9 cellular contexts compared by ENCODE assay signal in genomic region chr1:103525607-103526507, GRCh38. TPM values are rescaled to one million over a fixed set of nuclear protein-coding genes. Genes with fewer than 3 reads are reported as not detected.
A peak's percentile ranks its signal among the peaks of the same experiment; 100 is the strongest.
DNase-seq lines count a peak whose midpoint lies in the region; ATAC-seq, FAIRE-seq and TF ChIP-seq lines count a peak whose summit lies in the region.
"Had no signal": no experiment of that assay in that cellular context is flagged by ENCODE, and none has a peak within 500 bp of the region (broad histone marks: within the 10 kb centered on the region; RNA-seq: fewer than 3 reads in every experiment).

RNPC3 (plus strand) TSS chr1:103525699; CDS start chr1:103526071, 372 bp downstream.

- peak within 1 kb of the TSS; percentile 87 for H3K9ac ChIP-seq in keratinocyte (ENCODE audit: control insufficient read depth, extremely low read depth, insufficient read depth, low read length)

- TF ChIP-seq CTCF in AG09309 (IDR thresholded peaks at IDR 0.05; ENCODE audit: control insufficient read depth, insufficient read depth, low read depth, low read length, missing control alignments) (no peak), keratinocyte (optimal IDR thresholded peaks at IDR 0.05 in 1 of 3, IDR thresholded peaks at IDR 0.05 in 1 of 3, conservative IDR thresholded peaks at IDR 0.05 in 1 of 3; ENCODE audit: extremely low read depth in 1 of 3, insufficient read depth in 2 of 3, low read length in 3 of 3) (no peak)

- H3K4me2 ChIP-seq in keratinocyte (ENCODE audit: control insufficient read depth, extremely low read depth, insufficient read depth, low read depth, low read length) = peak within 1 kb of the TSS; percentile 83

- DNase-seq in AG09309 (ENCODE audit: low read depth) (peak; percentile 67), NCI-H446 (lab: John Stamatoyannopoulos, UW) (peak; percentile 98), cerebellar cortex (ENCODE audit: low spot score) (peak; percentile 93), keratinocyte (ENCODE audit: low read depth, low spot score) (no peak)
- peak; percentile 75 to 78 for DNase-seq in stimulated activated CD4-positive, alpha-beta T cell treated with anti-CD3 and anti-CD28 coated beads, Interleukin-15, amount 100 ng/mL, for 1 hour (ENCODE audit: low read depth in 1 of 2, low spot score in 1 of 2)

- peaks cover 0 to 5% of the 10 kb centered on the region in 2 experiments for H3K36me3 ChIP-seq in keratinocyte (ENCODE audit: control insufficient read depth in 2 of 2, extremely low read depth in 1 of 2, insufficient read depth in 2 of 2, low read length in 2 of 2)

- peaks cover 12% of the 10 kb centered on the region for H3K4me1 ChIP-seq in keratinocyte (ENCODE audit: control insufficient read depth, extremely low read depth, insufficient read depth, low read length)

- H3K9me3 ChIP-seq in keratinocyte (ENCODE audit: control insufficient read depth, low read depth, low read length) = no peaks in the 10 kb centered on the region

- peak within 1 kb of the TSS; percentile 99 for H3K4me3 ChIP-seq in AG09309 (ENCODE audit: control insufficient read depth, low read depth, low read length)
- peak within 1 kb of the TSS; percentile 73 to 90 (median 78) for H3K4me3 ChIP-seq in keratinocyte (ENCODE audit: control insufficient read depth in 2 of 3, extremely low read depth in 1 of 3, insufficient read depth in 2 of 3, low read depth in 1 of 3, low read length in 3 of 3)

- peak within 1 kb of the TSS; percentile 98 for H2AFZ ChIP-seq in keratinocyte (ENCODE audit: control insufficient read depth, low read length)

- FAIRE-seq in keratinocyte (lab: Jason Lieb, UNC) = no peak
- FAIRE-seq: TTC549 had no signal

- ATAC-seq in GM19025 (IDR thresholded peaks at IDR 0.05; ENCODE audit: low read depth, unreplicated experiment) (peak; percentile 76), HG03342 (IDR thresholded peaks at IDR 0.05; ENCODE audit: unreplicated experiment) (peak; percentile 70)
- peak; percentile 31 to 46 for ATAC-seq in activated CD4-positive, CD25-positive, alpha-beta regulatory T cell treated with anti-CD3 and anti-CD28 coated beads, Interleukin-2, amount 50 U/mL, for 24 hours

- dilution Hi-C loops in keratinocyte (cut with MboI; ENCODE audit: extremely low pct_ligation_motif_present, low sequenced_read_pairs) = no loop called here

- no peaks in the 10 kb centered on the region for H3K9me1 ChIP-seq in keratinocyte (ENCODE audit: control insufficient read depth, extremely low read depth, insufficient read depth, low read length)

- no peaks in the 10 kb centered on the region for H3K27me3 ChIP-seq in keratinocyte (ENCODE audit: control insufficient read depth, extremely low read depth, insufficient read depth, low read length)

- H3K27ac ChIP-seq in keratinocyte (ENCODE audit: control insufficient read depth, insufficient read depth, low read length) = peak within 1 kb of the TSS; percentile 98

- H3K79me2 ChIP-seq in keratinocyte (ENCODE audit: control insufficient read depth, insufficient read depth, low read length) = peaks cover 41% of the 10 kb centered on the region

- H4K20me1 ChIP-seq in keratinocyte (ENCODE audit: control insufficient read depth, extremely low read depth, insufficient read depth, low read length) = no peaks in the 10 kb centered on the region

RNA-seq across cellular contexts. Expression of gene RNPC3, which starts in this region (rescaled TPM):
- polyA plus RNA-seq in keratinocyte = 10.4 to 26.6 TPM (median 19.6 TPM) in 3 replicates
- polyA plus RNA-seq in keratinocyte (2011; ENCODE audit: low read depth) = 18.3 TPM
- 5.5 and 9.2 TPM in 2 replicates for polyA plus RNA-seq in keratinocyte (2011; cell fraction: cytosol; rRNA removed)
- polyA plus RNA-seq in keratinocyte (2011; cell fraction: nucleus; rRNA removed) = 87.8 and 90.4 TPM in 2 replicates
- polyA plus RNA-seq in keratinocyte (2012; ENCODE audit: low replicate concordance) = 6.8 and 12.2 TPM in 2 replicates
- polyA minus RNA-seq in keratinocyte = 2.1 to 19.3 TPM (median 14.8 TPM) in 3 replicates
- 7.1 TPM for polyA minus RNA-seq in keratinocyte (2011; cell fraction: cytosol; rRNA and poly(A)+ RNA removed)
- 15.8 and 31.6 TPM in 2 replicates for polyA minus RNA-seq in keratinocyte (2011; cell fraction: nucleus; rRNA and poly(A)+ RNA removed)
